17 cellular contexts compared by ENCODE assay signal in genomic region chr11:134511255-134511654, GRCh38.
"Had no signal": no experiment of that assay in that cellular context is flagged by ENCODE, and none has a peak within 500 bp of the region (broad histone marks: within the 10 kb centered on the region; RNA-seq: fewer than 3 reads in every experiment).

No MANE protein-coding gene starts in this region.

- H3K36me3 ChIP-seq: colonic mucosa, esophagus squamous epithelium, gastroesophageal sphincter, neutrophil, stomach had no signal

- ATAC-seq: gastroesophageal sphincter had no signal

- H3K27ac ChIP-seq: colonic mucosa, esophagus squamous epithelium, gastroesophageal sphincter, neutrophil, stomach had no signal

- H3K4me1 ChIP-seq: esophagus squamous epithelium, gastroesophageal sphincter, stomach had no signal

- H3K4me3 Mint-ChIP-seq: immature natural killer cell, nephron, type B pancreatic cell had no signal

- H3K27ac Mint-ChIP-seq: nephron, type B pancreatic cell had no signal

- H3K4me1 Mint-ChIP-seq: immature natural killer cell had no signal

- H3K36me3 Mint-ChIP-seq: immature natural killer cell, type B pancreatic cell had no signal

- H3K27me3 ChIP-seq: colonic mucosa, neutrophil had no signal

- DNase-seq: cerebellar nuclear complex; colonic mucosa; dermis blood vessel endothelial cell; esophagus squamous epithelium; foreskin fibroblast; glutamatergic neuron; immature natural killer cell; mammary epithelial cell; small intestine; stimulated activated CD4-positive, alpha-beta T cell treated with anti-CD3 and anti-CD28 coated beads, Interleukin-12 subunit alpha, Interleukin-12 subunit beta, amount 100 ng/mL, for 4 hours; stimulated activated naive CD4-positive, alpha-beta T cell; substantia nigra had no signal

- H3K4me3 ChIP-seq: colonic mucosa, esophagus squamous epithelium, gastroesophageal sphincter, stomach had no signal

- H3K9me3 ChIP-seq: colonic mucosa, esophagus squamous epithelium, gastroesophageal sphincter, neutrophil, stomach had no signal

- H3K9me3 Mint-ChIP-seq: immature natural killer cell, nephron, type B pancreatic cell had no signal
